1 cellular context compared by ENCODE assay signal in genomic region chr7:99499713-99500636, GRCh38.
TF ChIP-seq lines count a peak whose summit lies in the region.

ZNF394 (minus strand) TSS chr7:99500281; CDS start chr7:99500093, 188 bp downstream.

TF ChIP-seq in WTC11, 78 proteins besides CTCF, POLR2A, EP300 and RAD21 (continued from another document and continues in another):
- 0 out of 2 replicates have a peak, but pooled peaks have one; percentile 48 for TF ChIP-seq E2F1 (CRISPR knock-in tag; IDR thresholded peaks at IDR 0.05)
- TF ChIP-seq SP1 (CRISPR knock-in tag; conservative IDR thresholded peaks at IDR 0.05), result peak; percentile 77
- TF ChIP-seq PRDM15 (CRISPR knock-in tag; IDR thresholded peaks at IDR 0.05), result no peak
- TF ChIP-seq NR1H2 (CRISPR knock-in tag; IDR thresholded peaks at IDR 0.05), result no peak
- no peak for TF ChIP-seq TP53 (CRISPR knock-in tag; IDR thresholded peaks at IDR 0.05)
- peak; percentile 41; the same call in 1 of the 2 replicates for TF ChIP-seq USF1 (CRISPR knock-in tag; IDR thresholded peaks at IDR 0.05)
- TF ChIP-seq ZNF532 (CRISPR knock-in tag; IDR thresholded peaks at IDR 0.05; ENCODE audit: borderline replicate concordance), result no peak
- TF ChIP-seq CREB1 (CRISPR knock-in tag; IDR thresholded peaks at IDR 0.05), result no peak
- no peak for TF ChIP-seq HMGA2 (CRISPR knock-in tag; IDR thresholded peaks at IDR 0.05)
- TF ChIP-seq E2F5 (CRISPR knock-in tag; IDR thresholded peaks at IDR 0.05), result 0 out of 2 replicates have a peak, but pooled peaks have one; percentile 60
- no peak for TF ChIP-seq MLX (CRISPR knock-in tag; IDR thresholded peaks at IDR 0.05)
- TF ChIP-seq TEAD1 (CRISPR knock-in tag; IDR thresholded peaks at IDR 0.05), result peak; percentile 48
- no peak for TF ChIP-seq ZNF671 (CRISPR knock-in tag; IDR thresholded peaks at IDR 0.05)
- TF ChIP-seq AFF4 (CRISPR knock-in tag; IDR thresholded peaks at IDR 0.05; ENCODE audit: borderline replicate concordance), result no peak
- TF ChIP-seq ERG (CRISPR knock-in tag; IDR thresholded peaks at IDR 0.05), result no peak
- TF ChIP-seq AR (CRISPR knock-in tag; IDR thresholded peaks at IDR 0.05), result no peak
- no peak for TF ChIP-seq ELF4 (CRISPR knock-in tag; IDR thresholded peaks at IDR 0.05; ENCODE audit: low read depth)
- no peak for TF ChIP-seq ZMAT4 (CRISPR knock-in tag; IDR thresholded peaks at IDR 0.05)
- TF ChIP-seq MAX (CRISPR knock-in tag; IDR thresholded peaks at IDR 0.05), result peak; percentile 85
- TF ChIP-seq RELA (CRISPR knock-in tag; IDR thresholded peaks at IDR 0.05; ENCODE audit: borderline replicate concordance), result no peak
- TF ChIP-seq FOXP1 (CRISPR knock-in tag; IDR thresholded peaks at IDR 0.05; ENCODE audit: borderline replicate concordance), result no peak
- TF ChIP-seq SMAD4 (CRISPR knock-in tag; IDR thresholded peaks at IDR 0.05), result no peak
- TF ChIP-seq PREB (CRISPR knock-in tag; IDR thresholded peaks at IDR 0.05; ENCODE audit: borderline replicate concordance), result no peak
- TF ChIP-seq JAZF1 (CRISPR knock-in tag; IDR thresholded peaks at IDR 0.05), result no peak
- no peak for TF ChIP-seq IRF2 (CRISPR knock-in tag; IDR thresholded peaks at IDR 0.05; ENCODE audit: borderline replicate concordance, low read depth)
- TF ChIP-seq NFATC4 (CRISPR knock-in tag; IDR thresholded peaks at IDR 0.05), result 0 out of 2 replicates have a peak, but pooled peaks have one; percentile 51
- TF ChIP-seq ATF1 (CRISPR knock-in tag; IDR thresholded peaks at IDR 0.05), result 0 out of 2 replicates have a peak, but pooled peaks have one; percentile 53
- no peak for TF ChIP-seq KAT7 (CRISPR knock-in tag; IDR thresholded peaks at IDR 0.05; ENCODE audit: borderline replicate concordance)
- TF ChIP-seq NFE2L1 (CRISPR knock-in tag; IDR thresholded peaks at IDR 0.05), result no peak
